15 cellular contexts compared by ENCODE assay signal in genomic region chr18:7958897-7959146, GRCh38.
DNase-seq lines count a peak whose midpoint lies in the region; ATAC-seq, FAIRE-seq and TF ChIP-seq lines count a peak whose summit lies in the region.
"Had no signal": no experiment of that assay in that cellular context is flagged by ENCODE, and none has a peak within 500 bp of the region (broad histone marks: within the 10 kb centered on the region; RNA-seq: fewer than 3 reads in every experiment).

No MANE protein-coding gene starts in this region.

- no peaks in the 10 kb centered on the region for H3K27me3 Mint-ChIP-seq in activated T-cell treated with anti-CD3 and anti-CD28 coated beads, Interleukin-2, amount 50 U/mL, for 4 hours (ENCODE audit: low read depth)

- H3K4me3 ChIP-seq in KMS-11 (IDR thresholded peaks at IDR 0.05; ENCODE audit: insufficient read depth, low read depth, low read length) (no peak overlapping the region), GM12878 (no peak overlapping the region)
- H3K4me3 ChIP-seq: SK-N-MC had no signal

- in situ Hi-C loops in GM12878 (cut with MboI): loop anchor here (10.0 kb wide), 1 partner anchor 646 kb away; the partner anchor contains the start of gene RAB12

- H3K36me3 Mint-ChIP-seq in activated T-cell treated with anti-CD3 and anti-CD28 coated beads, Interleukin-2, amount 50 U/mL, for 4 hours (ENCODE audit: insufficient read depth): no peaks in the 10 kb centered on the region
- no peaks in the 10 kb centered on the region for H3K36me3 Mint-ChIP-seq in stimulated activated effector memory CD8-positive, alpha-beta T cell treated with anti-CD3 and anti-CD28 coated beads, Interleukin-12 subunit alpha, Interleukin-12 subunit beta, amount 100 ng/mL, for 72 hours
- H3K36me3 Mint-ChIP-seq: WTC11 had no signal

- TF ChIP-seq EP300 in GM12878 (IDR thresholded peaks at IDR 0.05; ENCODE audit: borderline replicate concordance in 1 of 2, control insufficient read depth in 1 of 2, low read depth in 2 of 2, low read length in 2 of 2): no peak

- H3K79me2 ChIP-seq in KMS-11 (ENCODE audit: insufficient read depth, low read depth): no peaks in the 10 kb centered on the region
- H3K79me2 ChIP-seq in GM12878 (ENCODE audit: control insufficient read depth, insufficient read depth, low read length): no peaks in the 10 kb centered on the region

- POLR2A ChIA-PET in GM12878 (lab: Charles Lee): no interaction called here

- peak overlapping the region; percentile 61 for H3K4me3 Mint-ChIP-seq in activated T-cell treated with anti-CD3 and anti-CD28 coated beads, Interleukin-2, amount 50 U/mL, for 4 hours
- H3K4me3 Mint-ChIP-seq in stimulated activated effector memory CD8-positive, alpha-beta T cell treated with anti-CD3 and anti-CD28 coated beads, Interleukin-12 subunit alpha, Interleukin-12 subunit beta, amount 100 ng/mL, for 72 hours: peak overlapping the region; percentile 65
- H3K4me3 Mint-ChIP-seq: WTC11 had no signal

- DNase-seq in activated T-cell treated with anti-CD3 and anti-CD28 coated beads, Interleukin-2, amount 50 U/mL, for 4 hours: no peak
- no peak for DNase-seq in activated T-cell treated with anti-CD3 and anti-CD28 coated beads, Interleukin-2, amount 50 U/mL, for 1 hour
- DNase-seq in GM12878 (ENCODE audit: low read depth, low spot score) (no peak), GM20000 (ENCODE audit: low spot score) (no peak), T1000 (lab: John Stamatoyannopoulos, UW) (no peak), RPMI8226 (no peak)
- DNase-seq in stimulated activated effector memory CD8-positive, alpha-beta T cell treated with anti-CD3 and anti-CD28 coated beads, Interleukin-12 subunit alpha, Interleukin-12 subunit beta, amount 100 ng/mL, for 72 hours (ENCODE audit: low spot score in 2 of 2): no peak
- DNase-seq: Kasumi-1, kidney had no signal

- peaks cover 19% of the 10 kb centered on the region for H3K4me1 Mint-ChIP-seq in activated T-cell treated with anti-CD3 and anti-CD28 coated beads, Interleukin-2, amount 50 U/mL, for 4 hours (ENCODE audit: low read depth)
- H3K4me1 Mint-ChIP-seq in stimulated activated effector memory CD8-positive, alpha-beta T cell treated with anti-CD3 and anti-CD28 coated beads, Interleukin-12 subunit alpha, Interleukin-12 subunit beta, amount 100 ng/mL, for 72 hours: peaks cover 35% of the 10 kb centered on the region

- no peak overlapping the region for H2AFZ ChIP-seq in KMS-11 (ENCODE audit: low read depth)
- no peak overlapping the region for H2AFZ ChIP-seq in GM12878 (ENCODE audit: control insufficient read depth, low read depth, low read length)

- H3K4me2 ChIP-seq in KMS-11 (peak overlapping the region; percentile 37), GM12878 (ENCODE audit: control insufficient read depth, insufficient read depth) (no peak overlapping the region)

- RAD21 ChIA-PET in GM12878 (lab: Charles Lee; ENCODE audit: unreplicated experiment): interaction anchor here (0.7 to 2.6 kb wide), 5 partner anchors 9 to 85 kb away, joined by 3 to 12 read pairs (median 4); no protein-coding TSS in a partner anchor

- H3K4me1 ChIP-seq in KMS-11 (ENCODE audit: low read depth, poor library complexity, severe bottlenecking) (peaks cover 32% of the 10 kb centered on the region), GM12878 (ENCODE audit: control insufficient read depth, insufficient read depth, low read length) (no peaks in the 10 kb centered on the region)

- H3K27ac ChIP-seq in KMS-11: peak overlapping the region; percentile 42; the same call in 1 of the 2 replicates
- H3K27ac ChIP-seq in GM12878 (ENCODE audit: control insufficient read depth, insufficient read depth): no peak overlapping the region
- H3K27ac ChIP-seq: SK-N-MC had no signal

- H3K27me3 ChIP-seq in KMS-11 (ENCODE audit: insufficient read depth, low read depth): no peaks in the 10 kb centered on the region
- H3K27me3 ChIP-seq in GM12878 (replicated peaks in 1 of 2; ENCODE audit: control insufficient read depth in 2 of 2, insufficient read depth in 2 of 2, low read length in 1 of 2): no peaks in the 10 kb centered on the region

- no peaks in the 10 kb centered on the region for H3K9me3 Mint-ChIP-seq in activated T-cell treated with anti-CD3 and anti-CD28 coated beads, Interleukin-2, amount 50 U/mL, for 4 hours
- H3K9me3 Mint-ChIP-seq in stimulated activated effector memory CD8-positive, alpha-beta T cell treated with anti-CD3 and anti-CD28 coated beads, Interleukin-12 subunit alpha, Interleukin-12 subunit beta, amount 100 ng/mL, for 72 hours: no peaks in the 10 kb centered on the region
- H3K9me3 Mint-ChIP-seq: WTC11 had no signal

- no TSS peak for BruUV-seq in GM12878 (replicated peaks; lab: Mats Ljungman, UMichigan)

- H3K9me3 ChIP-seq in GM12878 (replicated peaks; ENCODE audit: control insufficient read depth, insufficient read depth, low read length): no peaks in the 10 kb centered on the region

- ATAC-seq in activated T-cell treated with anti-CD3 and anti-CD28 coated beads, Interleukin-2, amount 50 U/mL, for 4 hours: peak in 1 of 2 donors; percentile 25
- ATAC-seq in GM12878: peak; percentile 47
- ATAC-seq in stimulated activated effector memory CD8-positive, alpha-beta T cell treated with anti-CD3 and anti-CD28 coated beads, Interleukin-12 subunit alpha, Interleukin-12 subunit beta, amount 100 ng/mL, for 72 hours: peak; percentile 56
- ATAC-seq: WTC11 had no signal

- TF ChIP-seq POLR2A in GM12878 (IDR thresholded peaks at IDR 0.05; ENCODE audit: low read depth, low read length): no peak

- TF ChIP-seq CTCF in KMS-11 (conservative IDR thresholded peaks at IDR 0.05; ENCODE audit: low read depth, low read length): no peak
- no peak for TF ChIP-seq CTCF in GM12878 (IDR thresholded peaks at IDR 0.05 in 2 of 3, conservative IDR thresholded peaks at IDR 0.05 in 1 of 3; ENCODE audit: control insufficient read depth in 2 of 3, extremely low read depth in 1 of 3, insufficient read depth in 1 of 3, low read depth in 3 of 3, low read length in 3 of 3)
- TF ChIP-seq CTCF in GM20000 (IDR thresholded peaks at IDR 0.05; ENCODE audit: extremely low read depth, missing control alignments): no peak

- intact Hi-C loops in GM12878 (cut with micrococcal nuclease; ENCODE audit: unreplicated experiment): no loop called here

- FAIRE-seq in GM12878 (lab: Jason Lieb, UNC): no peak
- FAIRE-seq: endometrium, H1, kidney, urothelium cell line had no signal

- CTCF ChIA-PET in GM12878 (lab: Yijun Ruan, JAX): interaction anchor here (2.6 kb wide), 1 partner anchor 20 kb away, joined by 10 read pairs; no protein-coding TSS in a partner anchor

- no peaks in the 10 kb centered on the region for H4K20me1 ChIP-seq in KMS-11 (ENCODE audit: insufficient read depth)
- no peaks in the 10 kb centered on the region for H4K20me1 ChIP-seq in GM12878 (ENCODE audit: control insufficient read depth, insufficient read depth)

- peak overlapping the region; percentile 5; the same call in 1 of the 2 replicates for H3K9ac ChIP-seq in KMS-11
- no peak overlapping the region for H3K9ac ChIP-seq in GM12878 (ENCODE audit: control insufficient read depth, insufficient read depth, low read length)

- TF ChIP-seq RAD21 in GM12878 (IDR thresholded peaks at IDR 0.05; ENCODE audit: insufficient read depth, low read depth, low read length): no peak

- H3K27ac Mint-ChIP-seq in stimulated activated effector memory CD8-positive, alpha-beta T cell treated with anti-CD3 and anti-CD28 coated beads, Interleukin-12 subunit alpha, Interleukin-12 subunit beta, amount 100 ng/mL, for 72 hours: peak overlapping the region; percentile 91
- H3K27ac Mint-ChIP-seq: WTC11 had no signal

- WGBS in GM12878 (ENCODE audit: insufficient coverage, insufficient replicate concordance, low lambda C conversion rate, missing lambda C conversion rate): 28% methylated on average over 1 of the region's 1 CpG

- SMC1A ChIA-PET in GM12878 (lab: Charles Lee; ENCODE audit: uncharacterized antibody, unreplicated experiment): interaction anchor here (0.6 to 2.5 kb wide), 15 partner anchors 8 to 1096 kb away, joined by 3 to 9 read pairs (median 3); no protein-coding TSS in a partner anchor

- no peaks in the 10 kb centered on the region for H3K36me3 ChIP-seq in KMS-11 (ENCODE audit: insufficient read depth)
- no peaks in the 10 kb centered on the region for H3K36me3 ChIP-seq in GM12878 (ENCODE audit: control insufficient read depth in 2 of 2, insufficient read depth in 2 of 2, low read length in 1 of 2)

TF ChIP-seq in GM12878, 131 proteins besides CTCF, POLR2A, EP300 and RAD21:
- TF ChIP-seq CREM (IDR thresholded peaks at IDR 0.05; ENCODE audit: low read depth) (no peak), EGR1 (IDR thresholded peaks at IDR 0.05; ENCODE audit: borderline replicate concordance in 1 of 2, low read depth in 2 of 2, low read length in 2 of 2) (no peak), MTA2 (IDR thresholded peaks at IDR 0.05; ENCODE audit: low read depth) (0 out of 2 replicates have a peak, but pooled peaks have one; percentile 1)
